ENCODE assay signal across 1 cellular context in the genomic region with DNA sequence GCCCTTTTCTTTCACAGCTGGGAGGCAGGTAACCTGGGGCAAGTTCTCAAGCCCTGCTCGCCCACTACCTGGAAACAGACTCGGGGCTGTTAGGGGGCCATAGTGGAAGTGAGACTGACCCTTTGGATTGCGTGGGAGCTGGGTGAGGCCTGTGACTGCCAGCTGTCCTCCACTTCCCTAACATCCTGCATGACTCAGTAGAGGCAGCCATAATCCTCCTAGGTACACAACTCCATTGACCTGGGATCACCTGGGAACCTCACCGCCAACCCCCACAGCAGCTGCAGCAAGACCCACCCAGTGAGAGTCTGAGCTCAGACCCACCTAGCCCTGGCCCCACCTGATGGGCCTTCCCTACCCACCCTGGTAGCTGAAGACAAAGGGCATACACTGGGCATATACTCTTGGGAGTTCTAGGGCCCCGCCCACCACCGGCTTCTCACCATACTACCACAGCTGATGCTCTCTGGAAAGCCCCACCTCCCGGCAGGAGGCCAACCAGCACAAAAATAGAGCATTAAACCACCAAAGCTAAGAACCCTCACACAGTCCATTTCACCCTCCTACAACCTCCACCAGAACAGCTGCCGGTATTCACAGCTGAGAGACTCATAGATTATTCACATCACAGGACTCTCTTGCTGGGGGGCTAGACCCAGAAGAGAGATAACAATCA.
TF ChIP-seq lines count a peak whose summit lies in the region.

No MANE protein-coding gene starts in this region.

TF ChIP-seq in GM12878, 131 proteins besides CTCF, POLR2A, EP300 and RAD21 (continued from another document and continues in another):
- TF ChIP-seq PBX3 (IDR thresholded peaks at IDR 0.05; ENCODE audit: insufficient replicate concordance, low read depth, low read length) (no peak), YY1 (IDR thresholded peaks at IDR 0.05; ENCODE audit: low read depth, low read length) (peak; percentile 20; the same call in 1 of the 2 replicates), STAT1 (conservative IDR thresholded peaks at IDR 0.05) (no peak), FOXK2 (IDR thresholded peaks at IDR 0.05) (no peak), E2F8 (IDR thresholded peaks at IDR 0.05; ENCODE audit: low read depth, partially characterized antibody) (no peak), MAX (IDR thresholded peaks at IDR 0.05; ENCODE audit: low read depth, low read length) (no peak), TCF7 (IDR thresholded peaks at IDR 0.05; ENCODE audit: borderline replicate concordance) (no peak), KAT2A (conservative IDR thresholded peaks at IDR 0.05; ENCODE audit: control insufficient read depth, low read depth, low read length) (no peak), NBN (IDR thresholded peaks at IDR 0.05) (no peak), POLR2AphosphoS5 (IDR thresholded peaks at IDR 0.05; ENCODE audit: low read length) (no peak), HDAC6 (IDR thresholded peaks at IDR 0.05; ENCODE audit: unreplicated experiment) (no peak), PKNOX1 (IDR thresholded peaks at IDR 0.05) (no peak), MYB (IDR thresholded peaks at IDR 0.05; ENCODE audit: borderline replicate concordance, low read depth, low read length) (no peak), MYC (IDR thresholded peaks at IDR 0.05; ENCODE audit: insufficient read depth, insufficient read length, insufficient replicate concordance, low read length, severe bottlenecking) (no peak), MTA3 (IDR thresholded peaks at IDR 0.05; ENCODE audit: borderline replicate concordance, low read length) (no peak), GATAD2B (conservative IDR thresholded peaks at IDR 0.05; ENCODE audit: low read depth) (no peak), NRF1 (conservative IDR thresholded peaks at IDR 0.05; ENCODE audit: low read depth, low read length) (no peak), FOS (IDR thresholded peaks at IDR 0.05; ENCODE audit: borderline replicate concordance, extremely low read depth, insufficient read length) (no peak), SRF (IDR thresholded peaks at IDR 0.05; ENCODE audit: low read depth in 2 of 2, low read length in 2 of 2) (no peak), SPI1 (IDR thresholded peaks at IDR 0.05; ENCODE audit: borderline replicate concordance, insufficient read depth, low read depth, low read length) (peak; percentile 18; the same call in 1 of the 2 replicates), SREBF2 (IDR thresholded peaks at IDR 0.05; ENCODE audit: low read length) (no peak), JUND (IDR thresholded peaks at IDR 0.05; ENCODE audit: low read depth, low read length) (no peak), RELA (IDR thresholded peaks at IDR 0.05; ENCODE audit: borderline replicate concordance, partially characterized antibody) (no peak), ZNF687 (IDR thresholded peaks at IDR 0.05) (no peak), EGR1 (IDR thresholded peaks at IDR 0.05; ENCODE audit: borderline replicate concordance in 1 of 2, low read depth in 2 of 2, low read length in 2 of 2) (no peak), ATF2 (IDR thresholded peaks at IDR 0.05; ENCODE audit: low read length) (no peak; the same call in 1 of the 2 replicates), PAX5 (IDR thresholded peaks at IDR 0.05; ENCODE audit: borderline replicate concordance, low read depth, low read length) (no peak), E4F1 (IDR thresholded peaks at IDR 0.05; ENCODE audit: borderline replicate concordance, partially characterized antibody) (no peak), RUNX3 (IDR thresholded peaks at IDR 0.05; ENCODE audit: low read length) (peak; percentile 76), SMARCA5 (IDR thresholded peaks at IDR 0.05) (no peak), SP1 (IDR thresholded peaks at IDR 0.05; ENCODE audit: low read depth, low read length) (no peak), ZZZ3 (IDR thresholded peaks at IDR 0.05; ENCODE audit: control insufficient read depth, insufficient read length, low read depth) (no peak)
- TF ChIP-seq, protein P1, sequence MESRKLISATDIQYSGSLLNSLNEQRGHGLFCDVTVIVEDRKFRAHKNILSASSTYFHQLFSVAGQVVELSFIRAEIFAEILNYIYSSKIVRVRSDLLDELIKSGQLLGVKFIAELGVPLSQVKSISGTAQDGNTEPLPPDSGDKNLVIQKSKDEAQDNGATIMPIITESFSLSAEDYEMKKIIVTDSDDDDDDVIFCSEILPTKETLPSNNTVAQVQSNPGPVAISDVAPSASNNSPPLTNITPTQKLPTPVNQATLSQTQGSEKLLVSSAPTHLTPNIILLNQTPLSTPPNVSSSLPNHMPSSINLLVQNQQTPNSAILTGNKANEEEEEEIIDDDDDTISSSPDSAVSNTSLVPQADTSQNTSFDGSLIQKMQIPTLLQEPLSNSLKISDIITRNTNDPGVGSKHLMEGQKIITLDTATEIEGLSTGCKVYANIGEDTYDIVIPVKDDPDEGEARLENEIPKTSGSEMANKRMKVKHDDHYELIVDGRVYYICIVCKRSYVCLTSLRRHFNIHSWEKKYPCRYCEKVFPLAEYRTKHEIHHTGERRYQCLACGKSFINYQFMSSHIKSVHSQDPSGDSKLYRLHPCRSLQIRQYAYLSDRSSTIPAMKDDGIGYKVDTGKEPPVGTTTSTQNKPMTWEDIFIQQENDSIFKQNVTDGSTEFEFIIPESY (IDR thresholded peaks at IDR 0.05), result no peak
- TF ChIP-seq, protein P2, sequence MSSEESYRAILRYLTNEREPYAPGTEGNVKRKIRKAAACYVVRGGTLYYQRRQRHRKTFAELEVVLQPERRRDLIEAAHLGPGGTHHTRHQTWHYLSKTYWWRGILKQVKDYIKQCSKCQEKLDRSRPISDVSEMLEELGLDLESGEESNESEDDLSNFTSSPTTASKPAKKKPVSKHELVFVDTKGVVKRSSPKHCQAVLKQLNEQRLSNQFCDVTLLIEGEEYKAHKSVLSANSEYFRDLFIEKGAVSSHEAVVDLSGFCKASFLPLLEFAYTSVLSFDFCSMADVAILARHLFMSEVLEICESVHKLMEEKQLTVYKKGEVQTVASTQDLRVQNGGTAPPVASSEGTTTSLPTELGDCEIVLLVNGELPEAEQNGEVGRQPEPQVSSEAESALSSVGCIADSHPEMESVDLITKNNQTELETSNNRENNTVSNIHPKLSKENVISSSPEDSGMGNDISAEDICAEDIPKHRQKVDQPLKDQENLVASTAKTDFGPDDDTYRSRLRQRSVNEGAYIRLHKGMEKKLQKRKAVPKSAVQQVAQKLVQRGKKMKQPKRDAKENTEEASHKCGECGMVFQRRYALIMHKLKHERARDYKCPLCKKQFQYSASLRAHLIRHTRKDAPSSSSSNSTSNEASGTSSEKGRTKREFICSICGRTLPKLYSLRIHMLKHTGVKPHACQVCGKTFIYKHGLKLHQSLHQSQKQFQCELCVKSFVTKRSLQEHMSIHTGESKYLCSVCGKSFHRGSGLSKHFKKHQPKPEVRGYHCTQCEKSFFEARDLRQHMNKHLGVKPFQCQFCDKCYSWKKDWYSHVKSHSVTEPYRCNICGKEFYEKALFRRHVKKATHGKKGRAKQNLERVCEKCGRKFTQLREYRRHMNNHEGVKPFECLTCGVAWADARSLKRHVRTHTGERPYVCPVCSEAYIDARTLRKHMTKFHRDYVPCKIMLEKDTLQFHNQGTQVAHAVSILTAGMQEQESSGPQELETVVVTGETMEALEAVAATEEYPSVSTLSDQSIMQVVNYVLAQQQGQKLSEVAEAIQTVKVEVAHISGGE (CRISPR knock-in tag; IDR thresholded peaks at IDR 0.05), result no peak
- TF ChIP-seq, protein P3, sequence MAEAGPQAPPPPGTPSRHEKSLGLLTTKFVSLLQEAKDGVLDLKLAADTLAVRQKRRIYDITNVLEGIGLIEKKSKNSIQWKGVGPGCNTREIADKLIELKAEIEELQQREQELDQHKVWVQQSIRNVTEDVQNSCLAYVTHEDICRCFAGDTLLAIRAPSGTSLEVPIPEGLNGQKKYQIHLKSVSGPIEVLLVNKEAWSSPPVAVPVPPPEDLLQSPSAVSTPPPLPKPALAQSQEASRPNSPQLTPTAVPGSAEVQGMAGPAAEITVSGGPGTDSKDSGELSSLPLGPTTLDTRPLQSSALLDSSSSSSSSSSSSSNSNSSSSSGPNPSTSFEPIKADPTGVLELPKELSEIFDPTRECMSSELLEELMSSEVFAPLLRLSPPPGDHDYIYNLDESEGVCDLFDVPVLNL (IDR thresholded peaks at IDR 0.05; ENCODE audit: low read depth, low read length), result no peak
